In genomic region chr3:128478576-128479506, GRCh38 we compare ENCODE assay signal across 22 cellular contexts. TPM values are rescaled to one million over a fixed set of nuclear protein-coding genes. Genes with fewer than 3 reads are reported as not detected.
"Had no signal": no experiment of that assay in that cellular context is flagged by ENCODE, and none has a peak within 500 bp of the region (broad histone marks: within the 10 kb centered on the region; RNA-seq: fewer than 3 reads in every experiment).

No MANE protein-coding gene starts in this region.

- H3K4me3 ChIP-seq: coronary artery, left lung, lung, psoas muscle had no signal

- FAIRE-seq: frontal cortex, small intestine had no signal

- H3K36me3 ChIP-seq: left lung had no signal

- ATAC-seq: esophagus mucosa, left lung, psoas muscle had no signal

- H3K9me3 ChIP-seq: left lung, psoas muscle had no signal

- DNase-seq: effector CD4-positive, alpha-beta T cell; endodermal cell; islet precursor cell; mesenchymal stem cell; naive B cell; psoas muscle; retina; small intestine; stimulated activated CD4-positive, alpha-beta T cell treated with anti-CD3 and anti-CD28 coated beads, Interleukin-12 subunit alpha, Interleukin-12 subunit beta, amount 100 ng/mL, for 4 hours; stimulated activated naive CD4-positive, alpha-beta T cell treated with Interleukin-2 at 50 U/mL for 16 hours; trophoblast cell had no signal

- H3K27ac ChIP-seq: coronary artery, left lung, psoas muscle had no signal

RNA-seq across cellular contexts. Expression of gene DNAJB8, which starts 12.2 kb away (rescaled TPM):
- total RNA-seq: cerebellum, dermis microvascular lymphatic vessel endothelial cell, endodermal cell, esophagus mucosa, fibroblast of lung, frontal cortex, left lung, lung, osteoblast, psoas muscle, urinary bladder had no signal
- polyA plus RNA-seq: fibroblast of lung, lung, psoas muscle, small intestine, thymus, urinary bladder had no signal
